In the genomic region with DNA sequence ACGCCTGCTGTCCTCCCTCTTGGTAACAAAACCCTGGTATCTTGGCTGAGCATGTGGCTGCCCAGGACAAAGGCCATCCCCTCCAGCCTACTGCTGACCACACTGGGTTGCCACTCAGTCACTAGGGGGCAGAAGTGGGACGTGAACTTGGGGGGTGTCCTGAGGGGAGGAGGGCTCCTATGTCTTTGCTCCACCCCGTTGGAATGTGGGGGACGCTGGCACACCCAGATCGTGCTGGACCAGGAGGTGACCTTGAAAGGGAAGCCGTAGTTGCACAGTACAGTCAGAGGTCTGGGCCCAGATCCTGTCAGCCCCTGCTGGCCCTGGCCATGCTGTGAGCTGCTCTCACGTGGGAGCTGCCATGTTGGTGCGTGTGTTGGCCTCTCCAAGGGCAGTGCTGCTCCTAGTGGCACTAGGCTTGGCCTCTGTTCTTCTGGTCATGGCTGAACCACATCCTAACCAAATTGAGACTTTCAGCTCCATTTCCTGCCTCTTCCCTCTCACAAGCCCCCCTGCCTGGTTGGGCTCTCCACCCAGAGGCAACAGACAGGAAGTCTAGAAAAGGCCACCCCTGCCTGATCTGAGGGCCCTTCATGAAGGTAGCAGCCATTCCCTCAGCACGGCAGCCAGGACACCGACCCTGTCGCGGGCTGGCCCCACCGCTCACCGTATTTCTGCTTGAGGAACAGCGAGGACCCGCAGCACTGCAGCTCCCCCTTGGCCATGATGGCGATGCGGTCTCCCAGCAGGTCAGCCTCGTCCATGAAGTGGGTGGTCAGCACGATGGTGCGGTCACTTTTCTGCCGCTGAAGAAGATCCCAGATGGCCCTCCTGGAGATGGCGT, we compare ENCODE assay signal across 8 cellular contexts. TPM values are rescaled to one million over a fixed set of nuclear protein-coding genes. Genes with fewer than 3 reads are reported as not detected.
A peak's percentile ranks its signal among the peaks of the same experiment; 100 is the strongest.
DNase-seq lines count a peak whose midpoint lies in the region; ATAC-seq and TF ChIP-seq lines count a peak whose summit lies in the region.

No MANE protein-coding gene starts in this region.

- no peak overlapping the region for H3K4me3 ChIP-seq in GM12865 (ENCODE audit: low read depth, low read length)
- no peak overlapping the region for H3K4me3 ChIP-seq in heart left ventricle

- ATAC-seq in heart left ventricle (peak in 3 of 4 donors; percentile 64 to 74 (median 70)), GM21526 (IDR thresholded peaks at IDR 0.05; ENCODE audit: low FRiP score, unreplicated experiment) (no peak)
- ATAC-seq in stimulated activated naive CD8-positive, alpha-beta T cell treated with anti-CD3 and anti-CD28 coated beads, Interleukin-15, Interleukin-2, amounts not matched to agents 100 U/mL and 50 U/mL, for 24 hours = peak; percentile 30
- ATAC-seq in activated CD4-positive, CD25-positive, alpha-beta regulatory T cell treated with anti-CD3 and anti-CD28 coated beads, Interleukin-2, amount 50 U/mL, for 24 hours = no peak

- H3K4me1 ChIP-seq in heart left ventricle = no peaks in the 10 kb centered on the region

- in situ Hi-C loops in ACHN (cut with HindIII; ENCODE audit: low pct_ligation_motif_present, low pct_unique_long_range_greater_than_20kb, low sequenced_read_pairs) = no loop called here

- intact Hi-C loops in heart left ventricle (cut with DNase I) = loop anchor here in 2 of 10 donors (5.0 to 10.0 kb wide), 2 partner anchors 200 to 208 kb away; no protein-coding TSS in a partner anchor

- no peaks in the 10 kb centered on the region for H3K9me3 ChIP-seq in heart left ventricle

- 55 to 80% (median 77%) methylated on average over 10 to 23 of the region's 23 CpGs for WGBS in heart left ventricle, 4 donors

- no peak overlapping the region for H3K27ac ChIP-seq in heart left ventricle

- no peak for TF ChIP-seq POLR2A in heart left ventricle (IDR thresholded peaks at IDR 0.05)

- H3K27me3 ChIP-seq in heart left ventricle = no peaks in the 10 kb centered on the region

- TF ChIP-seq CTCF in GM12865 (IDR thresholded peaks at IDR 0.05; ENCODE audit: insufficient read depth, low read depth, low read length, missing control alignments) (peak; percentile 57), heart left ventricle (IDR thresholded peaks at IDR 0.05) (peak in 10 of 12 donors; percentile 17 to 52 (median 33))

- peaks cover 0 to 48% (median 17%) of the 10 kb centered on the region in 9 donors for H3K36me3 ChIP-seq in heart left ventricle

- DNase-seq in ACHN = peak; percentile 45
- peak; percentile 50 for DNase-seq in GM12865 (ENCODE audit: low read depth)
- DNase-seq in SW480 (ENCODE audit: low spot score) = peak; percentile 42
- peak in 1 of 5 donors; percentile 45 for DNase-seq in heart left ventricle
- DNase-seq in stimulated activated naive CD8-positive, alpha-beta T cell treated with anti-CD3 and anti-CD28 coated beads, Interleukin-15, Interleukin-2, amounts not matched to agents 100 U/mL and 50 U/mL, for 24 hours = peak; percentile 46
- no peak for DNase-seq in COR-L47 (lab: John Stamatoyannopoulos, UW)

RNA-seq across cellular contexts. Expression of a gene that starts 29.0 kb away (rescaled TPM):
- total RNA-seq in heart left ventricle = 100 to 1,000 TPM; 100 to 154 (median 120) TPM
- 100 to 1,000 TPM in 1 of 2 donors, 10 to 100 TPM in 1; 73.9 to 193 TPM for polyA plus RNA-seq in heart left ventricle

RNA-seq across cellular contexts. Expression of a gene that starts 43.6 kb away (rescaled TPM):
- 10 to 100 TPM in 5 of 9 donors, 1 to 10 TPM in 4; 8.0 to 16.5 (median 10.0) TPM for total RNA-seq in heart left ventricle
- polyA plus RNA-seq in heart left ventricle = 1 to 10 TPM; 6.7 to 8.8 TPM

RNA-seq across cellular contexts. Expression of a gene that starts 45.5 kb away (rescaled TPM):
- 100 to 1,000 TPM in 8 of 9 donors, 10 to 100 TPM in 1; 84.6 to 178 (median 142) TPM for total RNA-seq in heart left ventricle
- 100 to 1,000 TPM; 146 to 340 TPM for polyA plus RNA-seq in heart left ventricle

Comparison
In these comparisons a context has a peak if more than half of its experiments do, and no peak if none do; other contexts are left out.
1. ATAC-seq: peak in heart left ventricle (3 of 4) and stimulated activated naive CD8-positive, alpha-beta T cell treated with anti-CD3 and anti-CD28 coated beads, Interleukin-15, Interleukin-2, amounts not matched to agents 100 U/mL and 50 U/mL, for 24 hours (single experiment); none in activated CD4-positive, CD25-positive, alpha-beta regulatory T cell treated with anti-CD3 and anti-CD28 coated beads, Interleukin-2, amount 50 U/mL, for 24 hours (0 of 2) and GM21526 (single experiment).